Comparison of ENCODE assay signal across 29 cellular contexts in genomic region chr14:69443296-69443805, GRCh38. TPM values are rescaled to one million over a fixed set of nuclear protein-coding genes. Genes with fewer than 3 reads are reported as not detected.
A peak's percentile ranks its signal among the peaks of the same experiment; 100 is the strongest.
DNase-seq lines count a peak whose midpoint lies in the region; ATAC-seq and FAIRE-seq lines count a peak whose summit lies in the region.
"Had no signal": no experiment of that assay in that cellular context is flagged by ENCODE, and none has a peak within 500 bp of the region (broad histone marks: within the 10 kb centered on the region; RNA-seq: fewer than 3 reads in every experiment).

No MANE protein-coding gene starts in this region.

- peak overlapping the region; percentile 40 for H3K27ac Mint-ChIP-seq in stimulated activated naive CD8-positive, alpha-beta T cell treated with anti-CD3 and anti-CD28 coated beads, Interleukin-15, Interleukin-2, amounts not matched to agents 100 ng/mL and 50 ng/mL, for 24 hours
- H3K27ac Mint-ChIP-seq in activated naive CD8-positive, alpha-beta T cell treated with anti-CD3 and anti-CD28 coated beads, Interleukin-2, amount 50 U/mL, for 24 hours, result peak overlapping the region; percentile 58
- H3K27ac Mint-ChIP-seq: effector memory CD8-positive, alpha-beta T cell; GM23338; HFFc6; nephron progenitor cell had no signal

- no peak for ATAC-seq in stimulated activated naive CD8-positive, alpha-beta T cell treated with anti-CD3 and anti-CD28 coated beads, Interleukin-15, Interleukin-2, amounts not matched to agents 100 U/mL and 50 U/mL, for 24 hours
- no peak for ATAC-seq in activated naive CD8-positive, alpha-beta T cell treated with anti-CD3 and anti-CD28 coated beads, Interleukin-2, amount 50 U/mL, for 24 hours
- ATAC-seq in left lobe of liver (no peak), esophagus mucosa (no peak)
- ATAC-seq: activated CD4-positive, CD25-positive, alpha-beta regulatory T cell treated with anti-CD3 and anti-CD28 coated beads, Interleukin-2, amount 50 U/mL, for 24 hours; activated naive CD4-positive, alpha-beta T cell treated with anti-CD3 and anti-CD28 coated beads, Interleukin-2, amount 50 U/mL, for 72 hours; effector memory CD8-positive, alpha-beta T cell; GM23338; left lung had no signal

- H3K9me3 Mint-ChIP-seq in stimulated activated naive CD8-positive, alpha-beta T cell treated with anti-CD3 and anti-CD28 coated beads, Interleukin-15, Interleukin-2, amounts not matched to agents 100 ng/mL and 50 ng/mL, for 24 hours, result no peaks in the 10 kb centered on the region
- no peaks in the 10 kb centered on the region for H3K9me3 Mint-ChIP-seq in activated naive CD8-positive, alpha-beta T cell treated with anti-CD3 and anti-CD28 coated beads, Interleukin-2, amount 50 U/mL, for 24 hours
- H3K9me3 Mint-ChIP-seq: activated naive CD4-positive, alpha-beta T cell treated with anti-CD3 and anti-CD28 coated beads, Interleukin-2, amount 50 U/mL, for 72 hours; effector memory CD8-positive, alpha-beta T cell; GM23338; HFFc6; nephron progenitor cell had no signal

- H3K4me3 Mint-ChIP-seq in stimulated activated naive CD8-positive, alpha-beta T cell treated with anti-CD3 and anti-CD28 coated beads, Interleukin-15, Interleukin-2, amounts not matched to agents 100 ng/mL and 50 ng/mL, for 24 hours, result peak overlapping the region; percentile 37
- peak overlapping the region; percentile 12 for H3K4me3 Mint-ChIP-seq in activated naive CD8-positive, alpha-beta T cell treated with anti-CD3 and anti-CD28 coated beads, Interleukin-2, amount 50 U/mL, for 24 hours
- H3K4me3 Mint-ChIP-seq: CD14-positive monocyte; effector memory CD8-positive, alpha-beta T cell; GM23338; HFFc6; nephron progenitor cell had no signal

- no peaks in the 10 kb centered on the region for H3K27me3 Mint-ChIP-seq in stimulated activated naive CD8-positive, alpha-beta T cell treated with anti-CD3 and anti-CD28 coated beads, Interleukin-15, Interleukin-2, amounts not matched to agents 100 ng/mL and 50 ng/mL, for 24 hours
- H3K27me3 Mint-ChIP-seq in activated naive CD8-positive, alpha-beta T cell treated with anti-CD3 and anti-CD28 coated beads, Interleukin-2, amount 50 U/mL, for 24 hours, result no peaks in the 10 kb centered on the region
- H3K27me3 Mint-ChIP-seq: effector memory CD8-positive, alpha-beta T cell had no signal

- peak; percentile 63 for FAIRE-seq in HTR-8/SVneo (lab: Jason Lieb, UNC)

- no peak for DNase-seq in stimulated activated naive CD8-positive, alpha-beta T cell treated with anti-CD3 and anti-CD28 coated beads, Interleukin-15, Interleukin-2, amounts not matched to agents 100 U/mL and 50 U/mL, for 24 hours
- DNase-seq in HTR-8/SVneo (ENCODE audit: insufficient read length, low spot score), result no peak
- no peak for DNase-seq in activated naive CD8-positive, alpha-beta T cell treated with anti-CD3 and anti-CD28 coated beads, Interleukin-2, amount 50 U/mL, for 24 hours
- no peak for DNase-seq in 8988T
- no peak for DNase-seq in left lobe of liver (ENCODE audit: low spot score)
- DNase-seq: activated T-cell treated with anti-CD3 and anti-CD28 coated beads, Interleukin-2, amount 50 U/mL, for 48 hours; aorta; DMS79; effector memory CD8-positive, alpha-beta T cell; erythroblast; GF-D8; glutamatergic neuron; HFFc6; KBM-7; left lung; mesenchymal stem cell; NCI-H1417; NCI-H2029; NCI-H524; nephron progenitor cell; stimulated activated CD4-positive, alpha-beta T cell treated with anti-CD3 and anti-CD28 coated beads, Interleukin-4, amount 100 ng/mL, for 4 hours; upper lobe of left lung had no signal

- peaks cover 23% of the 10 kb centered on the region for H3K4me1 Mint-ChIP-seq in stimulated activated naive CD8-positive, alpha-beta T cell treated with anti-CD3 and anti-CD28 coated beads, Interleukin-15, Interleukin-2, amounts not matched to agents 100 ng/mL and 50 ng/mL, for 24 hours (ENCODE audit: low read depth)
- peaks cover 16% of the 10 kb centered on the region for H3K4me1 Mint-ChIP-seq in activated naive CD8-positive, alpha-beta T cell treated with anti-CD3 and anti-CD28 coated beads, Interleukin-2, amount 50 U/mL, for 24 hours

- peaks cover 49% of the 10 kb centered on the region for H3K36me3 Mint-ChIP-seq in stimulated activated naive CD8-positive, alpha-beta T cell treated with anti-CD3 and anti-CD28 coated beads, Interleukin-15, Interleukin-2, amounts not matched to agents 100 ng/mL and 50 ng/mL, for 24 hours (ENCODE audit: low read depth)
- peaks cover 31% of the 10 kb centered on the region for H3K36me3 Mint-ChIP-seq in activated naive CD8-positive, alpha-beta T cell treated with anti-CD3 and anti-CD28 coated beads, Interleukin-2, amount 50 U/mL, for 24 hours (ENCODE audit: low read depth)

RNA-seq across cellular contexts. Expression of gene PLEKHD1, which starts 41.2 kb away (rescaled TPM):
- not detected for total RNA-seq in left lobe of liver
- total RNA-seq in esophagus mucosa, result not detected
- total RNA-seq: HT-29 had no signal

RNA-seq across cellular contexts. Expression of gene SLC39A9, which starts 44.9 kb away (rescaled TPM):
- total RNA-seq in left lobe of liver, result 55.2 TPM
- total RNA-seq in esophagus mucosa, result 41.3 TPM

RNA-seq across cellular contexts. Expression of gene ERH, which starts 45.3 kb away (rescaled TPM):
- total RNA-seq in left lobe of liver (53.2 TPM), esophagus mucosa (153 TPM)
